Comparison of ENCODE assay signal across 11 cellular contexts in the genomic region with DNA sequence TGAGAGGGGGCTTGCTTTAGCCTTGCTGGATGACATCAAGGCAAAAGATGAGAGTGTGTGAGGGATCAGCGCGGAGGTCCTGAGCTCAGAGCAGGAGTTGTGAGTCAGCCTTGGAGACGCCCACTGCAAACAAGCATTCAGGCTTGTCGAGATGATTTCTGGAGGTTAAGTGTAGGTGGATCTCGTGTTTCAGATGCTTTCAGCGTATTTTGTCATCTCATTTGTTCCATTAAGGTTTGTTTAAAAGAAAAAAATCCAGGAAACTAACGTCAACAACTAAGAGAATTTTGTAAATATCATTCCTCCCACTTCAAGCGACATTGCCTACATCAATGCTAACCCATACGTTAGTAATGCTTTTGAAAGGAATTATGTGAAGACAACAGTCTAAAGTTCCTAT.
DNase-seq lines count a peak whose midpoint lies in the region; ATAC-seq and TF ChIP-seq lines count a peak whose summit lies in the region.
"Had no signal": no experiment of that assay in that cellular context is flagged by ENCODE, and none has a peak within 500 bp of the region (broad histone marks: within the 10 kb centered on the region; RNA-seq: fewer than 3 reads in every experiment).

No MANE protein-coding gene starts in this region.

- no peak overlapping the region for H2BK120ac ChIP-seq in IMR-90 (ENCODE audit: low read depth, low read length)

- BruUV-seq in IMR-90 (replicated peaks; lab: Mats Ljungman, UMichigan) = no TSS peak

- no peaks in the 10 kb centered on the region; the same call in 1 of the 2 replicates for H3K4me1 ChIP-seq in IMR-90 (ENCODE audit: control insufficient read depth, insufficient read depth, low read length)
- H3K4me1 ChIP-seq: Caco-2 had no signal

- peaks cover 7% of the 10 kb centered on the region for H3K27me3 ChIP-seq in IMR-90 (ENCODE audit: control insufficient read depth, insufficient read depth, low read length)
- H3K27me3 ChIP-seq: ovary had no signal

- TF ChIP-seq POLR2A in IMR-90 (IDR thresholded peaks at IDR 0.05; ENCODE audit: low read depth, low read length) = no peak

- peak overlapping the region; percentile 54 for H3K4me3 Mint-ChIP-seq in chondrocyte (ENCODE audit: unreplicated experiment)
- peak overlapping the region; percentile 36 for H3K4me3 Mint-ChIP-seq in osteocyte (ENCODE audit: unreplicated experiment)

- no peak overlapping the region for H3K18ac ChIP-seq in IMR-90 (ENCODE audit: low read depth, low read length)

- POLR2A ChIA-PET in IMR-90 (lab: Charles Lee; ENCODE audit: unreplicated experiment) = no interaction called here

- no peak overlapping the region for H3K27ac ChIP-seq in IMR-90 (ENCODE audit: insufficient read depth, low read length)
- H3K27ac ChIP-seq: ovary, VCaP had no signal

- H2BK20ac ChIP-seq in IMR-90 (ENCODE audit: low read depth, low read length) = no peak overlapping the region

- ATAC-seq in IMR-90 (ENCODE audit: low read depth) = peak; percentile 93

- no peaks in the 10 kb centered on the region for H3K9me3 ChIP-seq in IMR-90 (ENCODE audit: control insufficient read depth, insufficient read depth, low read length)
- H3K9me3 ChIP-seq: Caco-2, ovary had no signal

- H4K91ac ChIP-seq in IMR-90 (ENCODE audit: insufficient read depth, low read depth, low read length) = no peak overlapping the region

- TF ChIP-seq CTCF in IMR-90 (conservative IDR thresholded peaks at IDR 0.05; ENCODE audit: low read depth, low read length) = no peak
- no peak for TF ChIP-seq CTCF in chondrocyte (IDR thresholded peaks at IDR 0.05)
- no peak for TF ChIP-seq CTCF in osteocyte (IDR thresholded peaks at IDR 0.05)

- peak overlapping the region; percentile 12; the same call in 1 of the 2 replicates for H3K4me2 ChIP-seq in IMR-90 (ENCODE audit: low read depth, low read length)

- no peak overlapping the region for H2AK9ac ChIP-seq in IMR-90 (replicated peaks; ENCODE audit: low read depth, low read length, poor library complexity)

- H3K4me3 ChIP-seq in IMR-90 (ENCODE audit: insufficient read depth, low read depth, low read length) = no peak overlapping the region
- H3K4me3 ChIP-seq: ovary had no signal

- TF ChIP-seq RAD21 in IMR-90 (IDR thresholded peaks at IDR 0.05; ENCODE audit: low read length) = no peak

- H4K20me1 ChIP-seq in IMR-90 (ENCODE audit: insufficient read depth, low read length) = no peaks in the 10 kb centered on the region

- no peak overlapping the region for H3K9ac ChIP-seq in IMR-90 (ENCODE audit: low read depth, low read length)

- H2AFZ ChIP-seq in IMR-90 (replicated peaks; ENCODE audit: low read length, poor library complexity) = no peak overlapping the region

- 100% methylated on average over 2 of the region's 9 CpGs; no CpG with 5 or more reads in 1 of the 2 experiments for WGBS in IMR-90 (ENCODE audit: extremely low coverage in 2 of 2, insufficient read length in 1 of 2), 2 experiments

- H4K8ac ChIP-seq in IMR-90 (ENCODE audit: low read depth in 2 of 2, low read length in 2 of 2) = no peak overlapping the region

- H3K56ac ChIP-seq in IMR-90 (ENCODE audit: extremely low read depth, insufficient read depth, low read length) = no peak overlapping the region

- in situ Hi-C loops in IMR-90 (cut with MboI; ENCODE audit: low sequenced_read_pairs) = no loop called here

- H3K36me3 Mint-ChIP-seq in chondrocyte (ENCODE audit: low read depth) = peaks cover 3% of the 10 kb centered on the region
- no peaks in the 10 kb centered on the region for H3K36me3 Mint-ChIP-seq in osteocyte (ENCODE audit: unreplicated experiment)

- H3K4me1 Mint-ChIP-seq in chondrocyte (ENCODE audit: low read depth) = peaks cover 15% of the 10 kb centered on the region
- peaks cover 14% of the 10 kb centered on the region for H3K4me1 Mint-ChIP-seq in osteocyte (ENCODE audit: unreplicated experiment)

- no peak overlapping the region for H4K5ac ChIP-seq in IMR-90 (ENCODE audit: low read depth, low read length)

- peak overlapping the region; percentile 71 for H3K27ac Mint-ChIP-seq in chondrocyte (ENCODE audit: unreplicated experiment)
- H3K27ac Mint-ChIP-seq in osteocyte (ENCODE audit: unreplicated experiment) = peak overlapping the region; percentile 67

- H3K23ac ChIP-seq in IMR-90 (ENCODE audit: low read depth, low read length) = no peak overlapping the region

- CTCF ChIA-PET in IMR-90 (lab: Yijun Ruan, JAX) = no interaction called here

- H3K36me3 ChIP-seq in IMR-90 (ENCODE audit: control insufficient read depth, insufficient read depth, low read length) = no peaks in the 10 kb centered on the region
- H3K36me3 ChIP-seq: ovary had no signal

- H3K9me3 Mint-ChIP-seq in chondrocyte (ENCODE audit: low read depth) (peaks cover 4% of the 10 kb centered on the region), osteocyte (ENCODE audit: unreplicated experiment) (peaks cover 14% of the 10 kb centered on the region)

- no peak overlapping the region for H2AK5ac ChIP-seq in IMR-90 (ENCODE audit: low read depth, low read length)

- intact Hi-C loops in IMR-90 (cut with micrococcal nuclease) = no loop called here

- no peaks in the 10 kb centered on the region for H3K9me1 ChIP-seq in IMR-90 (ENCODE audit: insufficient read depth, low read length)

- DNase-seq in Ammon's horn (ENCODE audit: low spot score) = peak; percentile 66
- DNase-seq in IMR-90 = peak; percentile 82
- DNase-seq in chondrocyte (ENCODE audit: low spot score) = no peak
- no peak for DNase-seq in osteocyte (ENCODE audit: extremely low spot score, unreplicated experiment)
- DNase-seq in foreskin melanocyte = no peak
- no peak for DNase-seq in cerebellar cortex (ENCODE audit: low spot score)
- no peak for DNase-seq in NCI-H2196 treated with DMSO at 0.1 percent for 48 hours (lab: John Stamatoyannopoulos, UW; ENCODE audit: unreplicated experiment)
- DNase-seq in medulla oblongata (ENCODE audit: extremely low spot score) = no peak
- DNase-seq: Caco-2, ovary had no signal

- H2BK15ac ChIP-seq in IMR-90 (ENCODE audit: low read depth, low read length) = no peak overlapping the region

- no peak overlapping the region for H3K4ac ChIP-seq in IMR-90 (ENCODE audit: low read depth, low read length)

- no peak overlapping the region for H3K14ac ChIP-seq in IMR-90 (replicated peaks; ENCODE audit: low read depth, low read length)

- dilution Hi-C loops in IMR-90 (cut with HindIII; ENCODE audit: low sequenced_read_pairs, unreplicated experiment) = no loop called here

- H3K27me3 Mint-ChIP-seq in chondrocyte (ENCODE audit: low read depth) (no peaks in the 10 kb centered on the region), osteocyte (ENCODE audit: unreplicated experiment) (peaks cover 3% of the 10 kb centered on the region)

- no peaks in the 10 kb centered on the region for H3K79me1 ChIP-seq in IMR-90 (ENCODE audit: low read depth in 1 of 2, low read length in 2 of 2)

- no peak overlapping the region for H2BK5ac ChIP-seq in IMR-90 (ENCODE audit: low read depth, low read length, poor library complexity, severe bottlenecking)

TF ChIP-seq in IMR-90, 13 proteins besides CTCF, POLR2A, EP300 and RAD21:
- peak; percentile 52; the same call in 1 of the 2 replicates for TF ChIP-seq BHLHE40 (IDR thresholded peaks at IDR 0.05; ENCODE audit: low read depth, low read length)
- no peak for TF ChIP-seq RCOR1 (IDR thresholded peaks at IDR 0.05; ENCODE audit: insufficient replicate concordance, low read length)
- no peak for TF ChIP-seq RFX5 (IDR thresholded peaks at IDR 0.05; ENCODE audit: low read depth, low read length)
- no peak for TF ChIP-seq MAFK (IDR thresholded peaks at IDR 0.05; ENCODE audit: low read depth, low read length)
- no peak for TF ChIP-seq MXI1 (IDR thresholded peaks at IDR 0.05; ENCODE audit: borderline replicate concordance, low read depth, low read length)
- TF ChIP-seq MAZ (IDR thresholded peaks at IDR 0.05; ENCODE audit: borderline replicate concordance, low read depth, low read length) = no peak
- no peak for TF ChIP-seq CHD1 (IDR thresholded peaks at IDR 0.05; ENCODE audit: low read depth, low read length)
- 0 out of 2 replicates have a peak, but pooled peaks have one; percentile 19 for TF ChIP-seq FOS (IDR thresholded peaks at IDR 0.05; ENCODE audit: low read depth, low read length)
- TF ChIP-seq, protein P1, sequence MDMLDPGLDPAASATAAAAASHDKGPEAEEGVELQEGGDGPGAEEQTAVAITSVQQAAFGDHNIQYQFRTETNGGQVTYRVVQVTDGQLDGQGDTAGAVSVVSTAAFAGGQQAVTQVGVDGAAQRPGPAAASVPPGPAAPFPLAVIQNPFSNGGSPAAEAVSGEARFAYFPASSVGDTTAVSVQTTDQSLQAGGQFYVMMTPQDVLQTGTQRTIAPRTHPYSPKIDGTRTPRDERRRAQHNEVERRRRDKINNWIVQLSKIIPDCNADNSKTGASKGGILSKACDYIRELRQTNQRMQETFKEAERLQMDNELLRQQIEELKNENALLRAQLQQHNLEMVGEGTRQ (IDR thresholded peaks at IDR 0.05; ENCODE audit: low read depth, low read length) = no peak
- no peak for TF ChIP-seq NFE2L2 (IDR thresholded peaks at IDR 0.05; ENCODE audit: low read depth, low read length)
TF ChIP-seq in IMR-90: peak in this region for 2.

Comparison
In these comparisons a context has a peak if more than half of its experiments do, and no peak if none do; other contexts are left out.
1. DNase-seq: peak in Ammon's horn (single experiment) and IMR-90 (single experiment); none in chondrocyte (single experiment), osteocyte (single experiment), foreskin melanocyte (single experiment), cerebellar cortex (single experiment), NCI-H2196 treated with DMSO at 0.1 percent for 48 hours (single experiment) and medulla oblongata (single experiment).